ENCODE assay signal across 20 cellular contexts in the genomic region with DNA sequence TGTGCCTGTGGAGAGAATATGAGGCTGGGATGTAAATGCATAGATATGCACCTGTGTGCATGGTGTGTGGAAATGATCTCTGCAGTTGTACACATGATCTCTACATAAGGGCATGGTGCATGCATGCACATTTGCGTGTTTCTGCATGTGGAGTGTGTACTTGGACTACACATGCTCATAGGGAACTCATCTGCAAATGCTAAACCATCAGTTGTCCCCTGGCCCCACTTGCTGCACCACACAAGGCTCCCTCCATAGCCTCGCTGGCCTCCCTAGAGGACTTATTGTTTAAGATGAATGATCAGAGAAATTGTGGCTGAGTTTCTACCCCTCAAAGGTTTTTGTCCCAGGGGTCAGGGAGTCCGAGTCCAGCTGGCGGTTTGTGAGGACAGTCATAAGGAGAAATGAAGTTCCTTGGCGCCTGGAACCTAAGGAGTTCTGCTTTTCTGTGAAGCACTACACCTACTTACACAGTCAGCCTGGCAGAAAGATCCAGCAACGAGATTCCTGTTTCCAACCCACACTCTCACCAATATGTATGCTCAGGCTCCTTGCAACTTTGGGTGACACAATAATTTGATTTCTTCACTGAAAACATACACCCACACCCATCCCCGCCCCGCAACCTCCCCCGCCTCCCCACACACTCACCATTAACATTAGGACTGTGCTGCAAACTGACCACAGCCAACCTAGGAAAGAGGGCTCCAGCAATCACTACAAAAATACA.
A peak's percentile ranks its signal among the peaks of the same experiment; 100 is the strongest.
DNase-seq lines count a peak whose midpoint lies in the region; ATAC-seq and TF ChIP-seq lines count a peak whose summit lies in the region.
"Had no signal": no experiment of that assay in that cellular context is flagged by ENCODE, and none has a peak within 500 bp of the region (broad histone marks: within the 10 kb centered on the region; RNA-seq: fewer than 3 reads in every experiment).

No MANE protein-coding gene starts in this region.

- H3K36me3 ChIP-seq in GM23338 (ENCODE audit: insufficient read depth) (no peaks in the 10 kb centered on the region), vagina (no peaks in the 10 kb centered on the region), SK-N-SH (replicated peaks in 1 of 2; ENCODE audit: control insufficient read depth in 1 of 2, insufficient read depth in 2 of 2, low read length in 1 of 2) (no peaks in the 10 kb centered on the region)
- H3K36me3 ChIP-seq: gastrocnemius medialis had no signal

- TF ChIP-seq POLR2A in erythroblast (IDR thresholded peaks at IDR 0.05; ENCODE audit: low read length) (no peak), vagina (IDR thresholded peaks at IDR 0.05) (no peak)

- TF ChIP-seq RAD21 in SK-N-SH (IDR thresholded peaks at IDR 0.05; ENCODE audit: low read length) = no peak

- H3F3A ChIP-seq in GM23338 (replicated peaks; ENCODE audit: low read depth) (no peaks in the 10 kb centered on the region), SK-N-SH (replicated peaks; ENCODE audit: insufficient read depth) (no peaks in the 10 kb centered on the region)

- ATAC-seq in GM23338 = no peak
- peak; percentile 28 for ATAC-seq in sciatic nerve
- ATAC-seq: activated CD4-positive, alpha-beta T cell treated with anti-CD3 and anti-CD28 coated beads for 36 hours; gastrocnemius medialis; left colon; Panc1; SK-N-SH treated with all-trans-retinoic acid at 6 μM for 48 hours had no signal

- CTCF ChIA-PET in SK-N-SH (lab: Yijun Ruan, JAX) = no interaction called here

- H3K4me1 Mint-ChIP-seq in GM23338 = no peaks in the 10 kb centered on the region
- H3K4me1 Mint-ChIP-seq: activated CD4-positive, alpha-beta T cell treated with anti-CD3 and anti-CD28 coated beads for 36 hours; neural crest cell had no signal

- WGBS in SK-N-SH (ENCODE audit: low lambda C conversion rate) = 61% methylated on average over 9 of the region's 9 CpGs

- H3K79me2 ChIP-seq in GM23338 (replicated peaks; ENCODE audit: insufficient read depth) (no peaks in the 10 kb centered on the region), SK-N-SH (ENCODE audit: insufficient read depth) (no peaks in the 10 kb centered on the region)

- peaks cover 3% of the 10 kb centered on the region; the same call in 2 of the 3 replicates for H3K36me3 Mint-ChIP-seq in GM23338 (ENCODE audit: low read depth)

- DNase-seq in GM23338 (ENCODE audit: low spot score) (no peak), NOMO-1 treated with dmso at 0.1 percent for 144 hours (lab: John Stamatoyannopoulos, UW; ENCODE audit: unreplicated experiment) (peak; percentile 31), erythroblast (lab: John Stamatoyannopoulos, UW) (peak; percentile 29 to 56), sciatic nerve (ENCODE audit: low spot score) (no peak), foreskin fibroblast (no peak), vagina (ENCODE audit: extremely low spot score in 2 of 2) (no peak), SK-N-SH (no peak)
- DNase-seq: activated CD4-positive, alpha-beta T cell treated with anti-CD3 and anti-CD28 coated beads for 36 hours; activated naive CD8-positive, alpha-beta T cell treated with anti-CD3 and anti-CD28 coated beads, Interleukin-2, amount 10 ng/mL, durations not matched to agents 7 days and 5 days; gastrocnemius medialis; GM23248; left colon; NCI-H1436; NCI-H2171 treated with DMSO at 0.1 percent for 48 hours; NCI-H69; testis had no signal

- TF ChIP-seq CTCF in GM23338 (conservative IDR thresholded peaks at IDR 0.05; ENCODE audit: low read depth in 2 of 2) (no peak), foreskin fibroblast (IDR thresholded peaks at IDR 0.05; ENCODE audit: low read depth, low read length) (no peak), vagina (IDR thresholded peaks at IDR 0.05) (no peak), SK-N-SH (IDR thresholded peaks at IDR 0.05) (no peak)

- H3K4me1 ChIP-seq in GM23338 (ENCODE audit: insufficient read depth) (no peaks in the 10 kb centered on the region), vagina (no peaks in the 10 kb centered on the region), SK-N-SH (ENCODE audit: control insufficient read depth in 1 of 2, insufficient read depth in 2 of 2, low read depth in 1 of 2, low read length in 1 of 2) (no peaks in the 10 kb centered on the region)
- H3K4me1 ChIP-seq: gastrocnemius medialis, testis had no signal

- peaks cover 5% of the 10 kb centered on the region for H3K27me3 Mint-ChIP-seq in GM23338 (ENCODE audit: insufficient read depth, low read depth, poor library complexity)

- H3K4me2 ChIP-seq in GM23338 (no peak overlapping the region), SK-N-SH (no peak overlapping the region)

- TF ChIP-seq EP300 in SK-N-SH (IDR thresholded peaks at IDR 0.05; ENCODE audit: borderline replicate concordance in 1 of 2, low read depth in 1 of 2, low read length in 1 of 2) = no peak

- H4K20me1 ChIP-seq in GM23338 (replicated peaks; ENCODE audit: insufficient read depth) (no peaks in the 10 kb centered on the region), SK-N-SH (ENCODE audit: insufficient read depth) (no peaks in the 10 kb centered on the region)

- H2AFZ ChIP-seq in GM23338 (peak overlapping the region; percentile 76; the same call in 1 of the 2 replicates), SK-N-SH (ENCODE audit: low read depth) (no peak overlapping the region)
- H2AFZ ChIP-seq: GM23248 had no signal

- no peak overlapping the region for H3K27ac Mint-ChIP-seq in GM23338
- H3K27ac Mint-ChIP-seq: activated CD4-positive, alpha-beta T cell treated with anti-CD3 and anti-CD28 coated beads for 36 hours; activated naive CD8-positive, alpha-beta T cell treated with anti-CD3 and anti-CD28 coated beads, Interleukin-2, amount 10 ng/mL, durations not matched to agents 7 days and 5 days; activated T-helper 1 cell treated with anti-CD3 and anti-CD28 coated beads, Interleukin-12 subunit alpha, Interleukin-12 subunit beta, Interleukin-2, Interleukin-4 antibody, amounts not matched to agents 30 ng/mL and 10 ng/mL and 1 ng/mL, durations not matched to agents 14 hours and 24 hours and 36 hours had no signal

- H3K27me3 ChIP-seq in GM23338 (ENCODE audit: insufficient read depth) (no peaks in the 10 kb centered on the region), vagina (no peaks in the 10 kb centered on the region), SK-N-SH (ENCODE audit: insufficient read depth) (no peaks in the 10 kb centered on the region)
- H3K27me3 ChIP-seq: gastrocnemius medialis, testis had no signal

- no peak overlapping the region for H3K4me3 ChIP-seq in GM23338
- H3K4me3 ChIP-seq in foreskin fibroblast (ENCODE audit: low read depth in 1 of 2, low read length in 2 of 2) = no peak overlapping the region
- H3K4me3 ChIP-seq in vagina = no peak overlapping the region
- no peak overlapping the region for H3K4me3 ChIP-seq in SK-N-SH (ENCODE audit: low read depth in 2 of 2, low read length in 1 of 2)
- H3K4me3 ChIP-seq: gastrocnemius medialis, GM23248, testis had no signal

- intact Hi-C loops in sciatic nerve (cut with DNase I) (no loop called here), vagina (cut with DNase I) (no loop called here)

- H3K27ac ChIP-seq in GM23338 (ENCODE audit: low read depth) = no peak overlapping the region
- no peak overlapping the region for H3K27ac ChIP-seq in vagina
- no peak overlapping the region for H3K27ac ChIP-seq in SK-N-SH (ENCODE audit: low read depth in 2 of 2, low read length in 1 of 2)
- H3K27ac ChIP-seq: gastrocnemius medialis, GM23248 had no signal

- no peaks in the 10 kb centered on the region for H3K9me3 ChIP-seq in vagina
- H3K9me3 ChIP-seq in SK-N-SH = no peaks in the 10 kb centered on the region
- H3K9me3 ChIP-seq: gastrocnemius medialis, testis had no signal

- no peak overlapping the region for H3K4me3 Mint-ChIP-seq in GM23338
- H3K4me3 Mint-ChIP-seq: activated CD4-positive, alpha-beta T cell treated with anti-CD3 and anti-CD28 coated beads for 36 hours; activated naive CD8-positive, alpha-beta T cell treated with anti-CD3 and anti-CD28 coated beads, Interleukin-2, amount 10 ng/mL, durations not matched to agents 7 days and 5 days; activated T-helper 1 cell treated with anti-CD3 and anti-CD28 coated beads, Interleukin-12 subunit alpha, Interleukin-12 subunit beta, Interleukin-2, Interleukin-4 antibody, amounts not matched to agents 30 ng/mL and 10 ng/mL and 1 ng/mL, durations not matched to agents 14 hours and 24 hours and 36 hours; neural crest cell had no signal

- POLR2A ChIA-PET in SK-N-SH (lab: Yijun Ruan, JAX) = no interaction called here

- no peak overlapping the region for H3K9ac ChIP-seq in SK-N-SH
- H3K9ac ChIP-seq: GM23248 had no signal

- peaks cover 16% of the 10 kb centered on the region; the same call in 1 of the 2 replicates for H3K9me2 ChIP-seq in GM23338 (ENCODE audit: insufficient read depth)
- no peaks in the 10 kb centered on the region for H3K9me2 ChIP-seq in SK-N-SH

- peaks cover 13% of the 10 kb centered on the region for H3K9me3 Mint-ChIP-seq in GM23338

TF ChIP-seq in GM23338, 12 proteins besides CTCF, POLR2A, EP300 and RAD21 (continues in another document):
- TF ChIP-seq EZH2phosphoT487 (IDR thresholded peaks at IDR 0.05; ENCODE audit: unreplicated experiment) (no peak), POLR2AphosphoS5 (IDR thresholded peaks at IDR 0.05; ENCODE audit: low read depth) (no peak), ZNF331 (CRISPR knock-in tag; IDR thresholded peaks at IDR 0.05; ENCODE audit: low read depth) (no peak)

TF ChIP-seq in SK-N-SH, 30 proteins besides CTCF, POLR2A, EP300 and RAD21 (continues in another document):
- TF ChIP-seq TAF1 (IDR thresholded peaks at IDR 0.05; ENCODE audit: borderline replicate concordance, low read depth, low read length) (no peak), FOXM1 (IDR thresholded peaks at IDR 0.05; ENCODE audit: low read depth) (no peak), RCOR1 (IDR thresholded peaks at IDR 0.05; ENCODE audit: low read length) (no peak), EZH2phosphoT487 (IDR thresholded peaks at IDR 0.05; ENCODE audit: borderline replicate concordance, low read depth) (no peak), RXRA (IDR thresholded peaks at IDR 0.05; ENCODE audit: borderline replicate concordance, low read depth) (no peak), CHD2 (IDR thresholded peaks at IDR 0.05; ENCODE audit: low read length, partially characterized antibody) (no peak)
- TF ChIP-seq, protein P1, sequence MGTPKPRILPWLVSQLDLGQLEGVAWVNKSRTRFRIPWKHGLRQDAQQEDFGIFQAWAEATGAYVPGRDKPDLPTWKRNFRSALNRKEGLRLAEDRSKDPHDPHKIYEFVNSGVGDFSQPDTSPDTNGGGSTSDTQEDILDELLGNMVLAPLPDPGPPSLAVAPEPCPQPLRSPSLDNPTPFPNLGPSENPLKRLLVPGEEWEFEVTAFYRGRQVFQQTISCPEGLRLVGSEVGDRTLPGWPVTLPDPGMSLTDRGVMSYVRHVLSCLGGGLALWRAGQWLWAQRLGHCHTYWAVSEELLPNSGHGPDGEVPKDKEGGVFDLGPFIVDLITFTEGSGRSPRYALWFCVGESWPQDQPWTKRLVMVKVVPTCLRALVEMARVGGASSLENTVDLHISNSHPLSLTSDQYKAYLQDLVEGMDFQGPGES (IDR thresholded peaks at IDR 0.05; ENCODE audit: low read depth, low read length) = no peak

Comparison
In these comparisons a context has a peak if more than half of its experiments do, and no peak if none do; other contexts are left out.
1. DNase-seq: peak in NOMO-1 treated with dmso at 0.1 percent for 144 hours (single experiment) and erythroblast (2 of 2); none in GM23338 (single experiment), sciatic nerve (single experiment), foreskin fibroblast (0 of 2), vagina (0 of 2) and SK-N-SH (single experiment).